Comparison of ENCODE assay signal across 19 cellular contexts in the genomic region with DNA sequence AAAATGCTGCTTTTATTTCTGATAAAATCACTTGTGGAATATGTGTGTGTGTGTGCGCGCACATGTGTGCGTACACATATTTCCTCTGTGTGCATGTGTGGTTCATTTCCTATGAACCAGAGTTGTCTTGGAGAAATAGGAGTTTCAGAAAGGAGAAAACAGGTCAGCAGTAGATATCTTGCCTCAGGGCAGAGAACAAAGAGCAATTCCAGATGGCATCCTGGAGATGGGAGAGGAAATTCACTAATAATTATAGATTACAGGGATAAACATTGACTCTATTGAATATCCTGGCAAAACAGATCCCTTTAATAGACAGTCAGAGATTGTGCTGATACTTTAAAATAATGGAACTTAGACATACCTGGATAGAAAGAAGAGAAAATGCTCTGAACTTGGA.
"Had no signal": no experiment of that assay in that cellular context is flagged by ENCODE, and none has a peak within 500 bp of the region (broad histone marks: within the 10 kb centered on the region; RNA-seq: fewer than 3 reads in every experiment).

No MANE protein-coding gene starts in this region.

- H3K4me3 Mint-ChIP-seq: activated CD4-positive, alpha-beta T cell treated with anti-CD3 and anti-CD28 coated beads, Interleukin-2, amount 10 ng/mL, durations not matched to agents 24 days and 14 days; activated CD8-positive, alpha-beta T cell treated with anti-CD3 and anti-CD28 coated beads for 36 hours; activated naive CD8-positive, alpha-beta T cell treated with anti-CD3 and anti-CD28 coated beads for 36 hours; activated T-helper 17 cell treated with anti-CD3 and anti-CD28 coated beads, Interleukin-2, amount 50 U/mL, for 72 hours; effector memory CD8-positive, alpha-beta T cell; memory B cell; naive B cell had no signal

- H3K36me3 Mint-ChIP-seq: activated naive CD8-positive, alpha-beta T cell treated with anti-CD3 and anti-CD28 coated beads for 36 hours; memory B cell; naive B cell had no signal

- DNase-seq: activated CD4-positive, alpha-beta T cell treated with anti-CD3 and anti-CD28 coated beads, Interleukin-2, amount 10 ng/mL, durations not matched to agents 24 days and 14 days; activated CD4-positive, CD25-positive, alpha-beta regulatory T cell; activated CD8-positive, alpha-beta T cell treated with anti-CD3 and anti-CD28 coated beads for 36 hours; activated naive CD4-positive, alpha-beta T cell; activated naive CD8-positive, alpha-beta T cell treated with anti-CD3 and anti-CD28 coated beads for 36 hours; activated T-cell treated with anti-CD3 and anti-CD28 coated beads, Interleukin-2, amount 50 U/mL, for 1 hour; amniotic stem cell; effector memory CD8-positive, alpha-beta T cell; esophagus squamous epithelium; mucosa of descending colon; naive B cell; ovary; psoas muscle; right cardiac atrium; stimulated activated naive CD8-positive, alpha-beta T cell treated with anti-CD3 and anti-CD28 coated beads, Interleukin-15, Interleukin-2, amounts not matched to agents 100 U/mL and 50 U/mL, for 24 hours; substantia nigra; tibial artery had no signal

- H3K9me3 Mint-ChIP-seq: activated CD4-positive, alpha-beta T cell treated with anti-CD3 and anti-CD28 coated beads, Interleukin-2, amount 10 ng/mL, durations not matched to agents 24 days and 14 days; activated CD8-positive, alpha-beta T cell treated with anti-CD3 and anti-CD28 coated beads for 36 hours; activated naive CD8-positive, alpha-beta T cell treated with anti-CD3 and anti-CD28 coated beads for 36 hours; activated T-helper 17 cell treated with anti-CD3 and anti-CD28 coated beads, Interleukin-2, amount 50 U/mL, for 72 hours; effector memory CD8-positive, alpha-beta T cell; memory B cell; naive B cell had no signal

- H3K27ac Mint-ChIP-seq: activated CD4-positive, alpha-beta T cell treated with anti-CD3 and anti-CD28 coated beads, Interleukin-2, amount 10 ng/mL, durations not matched to agents 24 days and 14 days; activated CD8-positive, alpha-beta T cell treated with anti-CD3 and anti-CD28 coated beads for 36 hours; activated naive CD8-positive, alpha-beta T cell treated with anti-CD3 and anti-CD28 coated beads for 36 hours; activated T-helper 17 cell treated with anti-CD3 and anti-CD28 coated beads, Interleukin-2, amount 50 U/mL, for 72 hours; effector memory CD8-positive, alpha-beta T cell; memory B cell; naive B cell had no signal

- H3K4me1 Mint-ChIP-seq: activated CD4-positive, alpha-beta T cell treated with anti-CD3 and anti-CD28 coated beads, Interleukin-2, amount 10 ng/mL, durations not matched to agents 24 days and 14 days; activated naive CD8-positive, alpha-beta T cell treated with anti-CD3 and anti-CD28 coated beads for 36 hours; activated T-helper 17 cell treated with anti-CD3 and anti-CD28 coated beads, Interleukin-2, amount 50 U/mL, for 72 hours; memory B cell; naive B cell had no signal
